Comparison of ENCODE assay signal across 21 cellular contexts in the genomic region with DNA sequence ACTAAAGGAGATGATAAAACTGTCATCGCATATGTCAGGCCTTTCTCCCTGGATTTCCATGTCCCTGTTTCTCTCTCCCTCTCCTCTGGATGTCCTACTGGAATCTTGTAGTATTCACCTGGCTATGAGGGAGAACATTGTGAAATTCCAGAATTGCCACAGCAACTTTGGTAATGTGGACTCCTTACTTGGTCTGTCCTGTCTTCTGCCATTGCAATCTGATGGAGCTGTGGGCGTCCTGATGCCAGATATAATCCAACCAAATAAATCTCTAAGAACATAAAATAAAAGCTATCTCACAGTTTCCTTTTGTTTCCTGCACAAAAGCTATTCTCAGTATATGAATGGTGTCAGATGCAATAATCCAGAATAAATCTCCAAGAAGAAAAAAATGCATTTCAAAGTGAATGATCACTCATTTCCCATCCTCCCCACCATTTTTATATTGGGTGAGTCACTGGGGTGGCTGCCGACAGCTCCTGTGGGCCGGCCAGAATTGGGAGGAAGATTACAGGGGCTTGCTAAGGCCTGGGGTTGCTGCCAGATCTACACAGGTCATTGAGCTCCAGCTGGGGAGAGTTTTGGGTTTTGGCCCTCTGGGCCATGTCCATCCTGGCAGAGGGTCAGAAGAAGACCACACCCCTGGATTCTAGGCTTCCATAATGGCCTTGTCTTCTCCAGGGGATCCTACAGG.
A peak's percentile ranks its signal among the peaks of the same experiment; 100 is the strongest.
DNase-seq lines count a peak whose midpoint lies in the region; ATAC-seq, FAIRE-seq and TF ChIP-seq lines count a peak whose summit lies in the region.
"Had no signal": no experiment of that assay in that cellular context is flagged by ENCODE, and none has a peak within 500 bp of the region (broad histone marks: within the 10 kb centered on the region; RNA-seq: fewer than 3 reads in every experiment).

No MANE protein-coding gene starts in this region.

- CTCF ChIA-PET in K562 (lab: Yijun Ruan, JAX; ENCODE audit: low intra/inter-chr PET ratio), result no interaction called here
- CTCF ChIA-PET in activated CD8-positive, alpha-beta T cell treated with anti-CD3 and anti-CD28 coated beads for 36 hours (lab: Charles Lee), result interaction anchor here (1.2 kb wide), 1 partner anchor 8 kb away, joined by 4 read pairs; no protein-coding TSS in a partner anchor

- no peak for TF ChIP-seq RAD21 in K562 (CRISPR knock-in tag; conservative IDR thresholded peaks at IDR 0.05 in 1 of 2, IDR thresholded peaks at IDR 0.05 in 1 of 2)

- H4K20me1 ChIP-seq in K562 (replicated peaks; ENCODE audit: control insufficient read depth, insufficient read depth, low read length), result no peaks in the 10 kb centered on the region

- H3K9me1 ChIP-seq in K562 (ENCODE audit: control insufficient read depth, insufficient read depth, low read length), result no peaks in the 10 kb centered on the region

- TF ChIP-seq POLR2A in K562 (conservative IDR thresholded peaks at IDR 0.05), result no peak

- peak overlapping the region in 1 of 2 experiments; percentile 28; a peak in 1 of 4 replicates for H3K9ac ChIP-seq in K562 (ENCODE audit: insufficient read depth in 1 of 2, low read depth in 2 of 2, low read length in 2 of 2)

- no peak for FAIRE-seq in K562 (lab: Jason Lieb, UNC)
- FAIRE-seq: frontal cortex, GM12892 had no signal

- no peak for ATAC-seq in K562
- no peak for ATAC-seq in activated CD8-positive, alpha-beta T cell treated with anti-CD3 and anti-CD28 coated beads for 36 hours
- no peak for ATAC-seq in GM21529 (IDR thresholded peaks at IDR 0.05; ENCODE audit: unreplicated experiment)

- no peaks in the 10 kb centered on the region for H3K36me3 ChIP-seq in ACC112 (ENCODE audit: insufficient read depth, low read length)
- H3K36me3 ChIP-seq in K562 (ENCODE audit: control insufficient read depth, insufficient read depth, low read length), result no peaks in the 10 kb centered on the region
- H3K36me3 ChIP-seq: cardiac muscle cell, SJCRH30 had no signal

- H3K9me3 ChIP-seq in K562 (replicated peaks; ENCODE audit: control insufficient read depth, insufficient read depth, low read depth, low read length), result no peaks in the 10 kb centered on the region

- 25% methylated on average over 4 of the region's 4 CpGs for WGBS in K562 (ENCODE audit: insufficient coverage, low coverage, missing lambda C conversion rate)

- BruUV-seq in K562 (replicated peaks; lab: Mats Ljungman, UMichigan), result no TSS peak

- H3K4me3 ChIP-seq in ACC112 (ENCODE audit: low read depth, low read length) (no peak overlapping the region), K562 (no peak overlapping the region)
- H3K4me3 ChIP-seq: cardiac muscle cell, lung, SJCRH30 had no signal

- intact Hi-C loops in K562 (cut with micrococcal nuclease), result loop anchor here (5.0 kb wide), 2 partner anchors 138 to 162 kb away; partner anchors contain the start of gene PITX1
- intact Hi-C loops in activated CD8-positive, alpha-beta T cell treated with anti-CD3 and anti-CD28 coated beads for 36 hours (cut with micrococcal nuclease), result loop anchor here (10.0 kb wide), 1 partner anchor 270 kb away; no protein-coding TSS in a partner anchor

- no peak overlapping the region; the same call in 1 of the 2 replicates for H3K4me2 ChIP-seq in K562 (ENCODE audit: insufficient read depth, low read length)

- no peaks in the 10 kb centered on the region for H3K36me3 Mint-ChIP-seq in activated CD8-positive, alpha-beta T cell treated with anti-CD3 and anti-CD28 coated beads for 36 hours (ENCODE audit: low read depth)
- H3K36me3 Mint-ChIP-seq: activated naive CD8-positive, alpha-beta T cell had no signal

- H3K27me3 ChIP-seq in ACC112 (ENCODE audit: insufficient read depth, low read length) (no peaks in the 10 kb centered on the region), K562 (ENCODE audit: control insufficient read depth in 2 of 2, insufficient read depth in 2 of 2, low read length in 2 of 2) (no peaks in the 10 kb centered on the region)
- H3K27me3 ChIP-seq: SJCRH30 had no signal

- no peaks in the 10 kb centered on the region for H3K9me3 Mint-ChIP-seq in activated CD8-positive, alpha-beta T cell treated with anti-CD3 and anti-CD28 coated beads for 36 hours
- H3K9me3 Mint-ChIP-seq: activated CD4-positive, alpha-beta T cell treated with anti-CD3 and anti-CD28 coated beads, Interleukin-2, amount 10 ng/mL, durations not matched to agents 24 days and 14 days had no signal

- no peak for TF ChIP-seq EP300 in K562 (IDR thresholded peaks at IDR 0.05; ENCODE audit: low read length)

- H3K4me3 Mint-ChIP-seq in activated CD8-positive, alpha-beta T cell treated with anti-CD3 and anti-CD28 coated beads for 36 hours, result no peak overlapping the region
- H3K4me3 Mint-ChIP-seq: activated CD4-positive, alpha-beta T cell treated with anti-CD3 and anti-CD28 coated beads, Interleukin-2, amount 10 ng/mL, durations not matched to agents 24 days and 14 days; activated naive CD8-positive, alpha-beta T cell had no signal

- peak overlapping the region; percentile 30 for H2AFZ ChIP-seq in ACC112 (ENCODE audit: low read length, unreplicated experiment)
- 0 out of 2 replicates have a peak overlapping the region, but pooled peaks have one; percentile 78 for H2AFZ ChIP-seq in K562 (ENCODE audit: low read depth, low read length)

- H3K79me2 ChIP-seq in ACC112 (ENCODE audit: control insufficient read depth, insufficient read depth, low read length, unreplicated experiment), result no peaks in the 10 kb centered on the region
- no peaks in the 10 kb centered on the region for H3K79me2 ChIP-seq in K562 (ENCODE audit: control insufficient read depth, insufficient read depth, low read length)

- TF ChIP-seq CTCF in K562 (IDR thresholded peaks at IDR 0.05 in 2 of 3, conservative IDR thresholded peaks at IDR 0.05 in 1 of 3; ENCODE audit: insufficient read depth in 2 of 3, low read depth in 1 of 3, low read length in 3 of 3), result no peak
- no peak for TF ChIP-seq CTCF in activated CD8-positive, alpha-beta T cell treated with anti-CD3 and anti-CD28 coated beads for 36 hours (IDR thresholded peaks at IDR 0.05)

- peaks cover 5% of the 10 kb centered on the region for H3K4me1 Mint-ChIP-seq in activated CD8-positive, alpha-beta T cell treated with anti-CD3 and anti-CD28 coated beads for 36 hours (ENCODE audit: low read depth)
- H3K4me1 Mint-ChIP-seq: activated CD4-positive, alpha-beta T cell treated with anti-CD3 and anti-CD28 coated beads, Interleukin-2, amount 10 ng/mL, durations not matched to agents 24 days and 14 days had no signal

- H3K27ac Mint-ChIP-seq in activated CD8-positive, alpha-beta T cell treated with anti-CD3 and anti-CD28 coated beads for 36 hours, result no peak overlapping the region
- H3K27ac Mint-ChIP-seq: activated CD4-positive, alpha-beta T cell treated with anti-CD3 and anti-CD28 coated beads, Interleukin-2, amount 10 ng/mL, durations not matched to agents 24 days and 14 days; activated naive CD8-positive, alpha-beta T cell had no signal

- DNase-seq in GOT3 (lab: John Stamatoyannopoulos, UW) (peak; percentile 22), K562 (ENCODE audit: extremely low read depth in 1 of 4, low spot score in 3 of 4) (peak in 3 of 4 experiments; percentile 37 to 50 (median 39)), islet precursor cell (peak; percentile 50), NCI-H1417 treated with DMSO at 0.1 percent for 48 hours (lab: John Stamatoyannopoulos, UW) (no peak)
- no peak for DNase-seq in activated CD8-positive, alpha-beta T cell treated with anti-CD3 and anti-CD28 coated beads for 36 hours
- no peak for DNase-seq in activated naive CD4-positive, alpha-beta T cell treated with anti-CD3 and anti-CD28 coated beads, Interleukin-2, amount 50 U/mL, for 16 hours
- DNase-seq: ACHN; activated CD4-positive, alpha-beta T cell treated with anti-CD3 and anti-CD28 coated beads, Interleukin-2, amount 10 ng/mL, durations not matched to agents 24 days and 14 days; activated T-cell treated with anti-CD3 and anti-CD28 coated beads, Interleukin-2, amount 50 U/mL, for 1 hour; effector CD8-positive, alpha-beta T cell; H7; NCI-H1930; NCI-H510A treated with DMSO at 0.1 percent for 48 hours; SJCRH30 had no signal

- no peak overlapping the region for H3K27ac ChIP-seq in ACC112 (ENCODE audit: low read depth, low read length)
- peak overlapping the region; percentile 53; the same call in 1 of the 3 replicates for H3K27ac ChIP-seq in K562 (ENCODE audit: extremely low read depth, low read depth, low read length)
- H3K27ac ChIP-seq: cardiac muscle cell, SJCRH30 had no signal

- peaks cover 39% of the 10 kb centered on the region for H3K27me3 Mint-ChIP-seq in activated CD8-positive, alpha-beta T cell treated with anti-CD3 and anti-CD28 coated beads for 36 hours

- POLR2A ChIA-PET in K562 (lab: Yijun Ruan, JAX), result interaction anchor here (1.1 to 1.2 kb wide), 3 partner anchors 20 to 160 kb away, joined by 3 to 5 read pairs (median 3); no protein-coding TSS in a partner anchor
- POLR2A ChIA-PET in activated CD8-positive, alpha-beta T cell treated with anti-CD3 and anti-CD28 coated beads for 36 hours (lab: Charles Lee), result no interaction called here

- H3K4me1 ChIP-seq in ACC112 (ENCODE audit: control insufficient read depth, insufficient read depth, low read length, unreplicated experiment) (peaks cover 22% of the 10 kb centered on the region), K562 (replicated peaks in 1 of 2; ENCODE audit: control insufficient read depth in 2 of 2, insufficient read depth in 2 of 2, low read length in 2 of 2) (peaks cover 33 to 36% of the 10 kb centered on the region in 2 experiments; a peak in 4 of 5 replicates)
- H3K4me1 ChIP-seq: SJCRH30 had no signal

- in situ Hi-C loops in K562 (cut with MboI), result no loop called here

TF ChIP-seq in K562, 482 proteins besides CTCF, POLR2A, EP300 and RAD21:
- TF ChIP-seq, protein P1, sequence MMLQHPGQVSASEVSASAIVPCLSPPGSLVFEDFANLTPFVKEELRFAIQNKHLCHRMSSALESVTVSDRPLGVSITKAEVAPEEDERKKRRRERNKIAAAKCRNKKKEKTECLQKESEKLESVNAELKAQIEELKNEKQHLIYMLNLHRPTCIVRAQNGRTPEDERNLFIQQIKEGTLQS (IDR thresholded peaks at IDR 0.05), result peak; percentile 49; the same call in 1 of the 2 replicates
- TF ChIP-seq, protein P1 (CRISPR knock-in tag; conservative IDR thresholded peaks at IDR 0.05), result no peak
- peak; percentile 6 for TF ChIP-seq MEIS2 (IDR thresholded peaks at IDR 0.05; ENCODE audit: partially characterized antibody)
- TF ChIP-seq FOXA3 (CRISPR knock-in tag; conservative IDR thresholded peaks at IDR 0.05 in 1 of 2, IDR thresholded peaks at IDR 0.05 in 1 of 2), result no peak
- 0 out of 2 replicates have a peak, but pooled peaks have one; percentile 24 for TF ChIP-seq FOSL1 (tag; conservative IDR thresholded peaks at IDR 0.05)

Comparison
In these comparisons a context has a peak if more than half of its experiments do, and no peak if none do; other contexts are left out.
1. DNase-seq: peak in GOT3 (single experiment), K562 (3 of 4) and islet precursor cell (single experiment); none in NCI-H1417 treated with DMSO at 0.1 percent for 48 hours (single experiment), activated CD8-positive, alpha-beta T cell treated with anti-CD3 and anti-CD28 coated beads for 36 hours (single experiment) and activated naive CD4-positive, alpha-beta T cell treated with anti-CD3 and anti-CD28 coated beads, Interleukin-2, amount 50 U/mL, for 16 hours (single experiment).